In genomic region chr1:207752456-207753132, GRCh38 we compare ENCODE assay signal across 1 cellular context.
A peak's percentile ranks its signal among the peaks of the same experiment; 100 is the strongest.
TF ChIP-seq lines count a peak whose summit lies in the region.

No MANE protein-coding gene starts in this region.

TF ChIP-seq in HepG2, 621 proteins besides CTCF, POLR2A, EP300 and RAD21 (continued from another document and continues in another):
- TF ChIP-seq ZNF484 (CRISPR knock-in tag; IDR thresholded peaks at IDR 0.05; ENCODE audit: borderline replicate concordance, low read depth) (no peak), ZSCAN29 (CRISPR knock-in tag; conservative IDR thresholded peaks at IDR 0.05) (no peak), ZNF256 (CRISPR knock-in tag; conservative IDR thresholded peaks at IDR 0.05) (no peak), DR1 (CRISPR knock-in tag; IDR thresholded peaks at IDR 0.05) (peak; percentile 66), TARDBP (CRISPR knock-in tag; IDR thresholded peaks at IDR 0.05) (no peak), HNRNPK (IDR thresholded peaks at IDR 0.05; ENCODE audit: low read depth, low read length, poor library complexity, severe bottlenecking) (no peak), ZNF354B (CRISPR knock-in tag; IDR thresholded peaks at IDR 0.05) (no peak), KLF11 (CRISPR knock-in tag; IDR thresholded peaks at IDR 0.05) (no peak), XBP1 (CRISPR knock-in tag; IDR thresholded peaks at IDR 0.05) (no peak), ZNF850 (CRISPR knock-in tag; conservative IDR thresholded peaks at IDR 0.05) (no peak), GLMP (CRISPR knock-in tag; IDR thresholded peaks at IDR 0.05; ENCODE audit: borderline replicate concordance) (0 out of 2 replicates have a peak, but pooled peaks have one; percentile 60), KLF6 (CRISPR knock-in tag; IDR thresholded peaks at IDR 0.05) (no peak), ZNF558 (CRISPR knock-in tag; IDR thresholded peaks at IDR 0.05; ENCODE audit: borderline replicate concordance) (0 out of 2 replicates have a peak, but pooled peaks have one; percentile 60), ZNF333 (CRISPR knock-in tag; IDR thresholded peaks at IDR 0.05; ENCODE audit: borderline replicate concordance) (no peak), SRSF1 (optimal IDR thresholded peaks at IDR 0.05; ENCODE audit: low read depth, low read length) (no peak), ZNF670 (CRISPR knock-in tag; IDR thresholded peaks at IDR 0.05; ENCODE audit: borderline replicate concordance) (no peak), ZNF30 (CRISPR knock-in tag; IDR thresholded peaks at IDR 0.05) (no peak), ZNF503 (CRISPR knock-in tag; IDR thresholded peaks at IDR 0.05) (no peak), ZNF317 (CRISPR knock-in tag; IDR thresholded peaks at IDR 0.05) (no peak; the same call in 1 of the 2 replicates), KDM6A (CRISPR knock-in tag; IDR thresholded peaks at IDR 0.05; ENCODE audit: low read depth) (0 out of 2 replicates have a peak, but pooled peaks have one; percentile 18), SPEN (CRISPR knock-in tag; IDR thresholded peaks at IDR 0.05; ENCODE audit: low read depth) (peak; percentile 80; the same call in 1 of the 2 replicates), ATF3 (CRISPR knock-in tag; IDR thresholded peaks at IDR 0.05) (no peak), ZFP82 (CRISPR knock-in tag; IDR thresholded peaks at IDR 0.05; ENCODE audit: borderline replicate concordance) (no peak; the same call in 1 of the 2 replicates), JDP2 (CRISPR knock-in tag; IDR thresholded peaks at IDR 0.05; ENCODE audit: borderline replicate concordance) (no peak), ZC3H13 (CRISPR knock-in tag; IDR thresholded peaks at IDR 0.05) (no peak), FIP1L1 (IDR thresholded peaks at IDR 0.05; ENCODE audit: borderline replicate concordance, insufficient read depth, low read depth, low read length) (no peak), SALL2 (CRISPR knock-in tag; IDR thresholded peaks at IDR 0.05) (0 out of 2 replicates have a peak, but pooled peaks have one; percentile 24), FOXO4 (CRISPR knock-in tag; conservative IDR thresholded peaks at IDR 0.05) (no peak), ZNF562 (CRISPR knock-in tag; IDR thresholded peaks at IDR 0.05; ENCODE audit: borderline replicate concordance) (no peak), NFAT5 (CRISPR knock-in tag; IDR thresholded peaks at IDR 0.05) (peak; percentile 29; the same call in 1 of the 2 replicates), ZNF660 (CRISPR knock-in tag; IDR thresholded peaks at IDR 0.05; ENCODE audit: borderline replicate concordance, low read depth) (no peak), ZHX2 (IDR thresholded peaks at IDR 0.05; ENCODE audit: low read depth) (no peak), ZHX2 (CRISPR knock-in tag; IDR thresholded peaks at IDR 0.05; ENCODE audit: borderline replicate concordance) (no peak), NFIB (CRISPR knock-in tag; IDR thresholded peaks at IDR 0.05; ENCODE audit: borderline replicate concordance) (no peak), ZNF180 (CRISPR knock-in tag; IDR thresholded peaks at IDR 0.05; ENCODE audit: borderline replicate concordance, low read depth) (0 out of 2 replicates have a peak, but pooled peaks have one; percentile 59), ZNF589 (CRISPR knock-in tag; conservative IDR thresholded peaks at IDR 0.05) (no peak), ZNF841 (CRISPR knock-in tag; IDR thresholded peaks at IDR 0.05; ENCODE audit: borderline replicate concordance) (no peak), YEATS4 (CRISPR knock-in tag; IDR thresholded peaks at IDR 0.05; ENCODE audit: borderline replicate concordance) (peak; percentile 79; the same call in 1 of the 2 replicates), ZNF468 (CRISPR knock-in tag; IDR thresholded peaks at IDR 0.05) (no peak), RFXANK (CRISPR knock-in tag; IDR thresholded peaks at IDR 0.05) (no peak), NFKB2 (CRISPR knock-in tag; IDR thresholded peaks at IDR 0.05; ENCODE audit: borderline replicate concordance) (peak; percentile 18), ZFYVE20 (CRISPR knock-in tag; IDR thresholded peaks at IDR 0.05; ENCODE audit: borderline replicate concordance, low read depth) (no peak), RORA (CRISPR knock-in tag; IDR thresholded peaks at IDR 0.05) (no peak), ZNF572 (CRISPR knock-in tag; IDR thresholded peaks at IDR 0.05) (no peak), ATRX (CRISPR knock-in tag; IDR thresholded peaks at IDR 0.05; ENCODE audit: borderline replicate concordance) (no peak), CREB1 (IDR thresholded peaks at IDR 0.05) (no peak), CREB1 (CRISPR knock-in tag; IDR thresholded peaks at IDR 0.05) (no peak), SIX4 (CRISPR knock-in tag; IDR thresholded peaks at IDR 0.05) (peak; percentile 33; the same call in 1 of the 2 replicates), ZNF263 (CRISPR knock-in tag; IDR thresholded peaks at IDR 0.05) (peak; percentile 42; the same call in 1 of the 2 replicates), ZNF432 (CRISPR knock-in tag; IDR thresholded peaks at IDR 0.05; ENCODE audit: borderline replicate concordance) (0 out of 2 replicates have a peak, but pooled peaks have one; percentile 71), RBM22 (optimal IDR thresholded peaks at IDR 0.05; ENCODE audit: low read length) (no peak), ZNF703 (CRISPR knock-in tag; IDR thresholded peaks at IDR 0.05; ENCODE audit: borderline replicate concordance) (no peak), SKIL (CRISPR knock-in tag; IDR thresholded peaks at IDR 0.05; ENCODE audit: borderline replicate concordance) (no peak), HNRNPL (IDR thresholded peaks at IDR 0.05; ENCODE audit: low read depth, low read length) (peak; percentile 79; the same call in 1 of the 2 replicates)
